In the genomic region with DNA sequence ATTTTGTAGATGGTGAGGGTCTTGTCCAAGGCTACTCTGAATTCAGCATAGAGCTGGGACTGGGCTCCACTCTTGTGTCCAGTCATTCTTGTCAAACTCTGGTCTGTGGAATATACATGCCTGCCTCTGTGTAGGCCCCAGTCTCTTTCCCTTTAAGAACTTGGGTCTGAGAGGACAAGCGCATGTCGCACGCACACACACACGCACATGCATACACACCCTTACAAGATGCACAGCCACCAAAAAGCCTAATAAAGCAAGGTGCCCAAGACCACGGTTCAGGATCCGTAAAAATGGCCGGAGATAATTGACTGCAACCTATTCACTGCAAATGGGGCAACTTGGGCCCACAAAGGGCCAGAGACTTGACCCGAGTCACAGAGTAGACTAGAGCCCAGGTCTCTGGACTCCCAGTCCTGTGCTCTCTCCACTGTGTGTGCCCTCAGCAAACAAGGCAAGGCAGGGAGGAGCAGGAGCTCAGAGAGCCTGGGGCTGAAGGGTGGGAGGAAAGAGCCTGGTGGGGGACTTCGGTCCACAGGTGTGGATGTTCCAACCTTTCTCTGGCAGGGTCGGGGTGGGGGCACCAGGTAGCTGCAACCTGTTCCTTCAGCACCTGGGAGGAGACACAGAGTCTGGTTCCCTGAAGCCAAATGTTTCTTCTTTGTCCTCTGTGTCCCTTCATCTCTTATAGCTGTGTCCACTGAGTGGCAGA, we compare ENCODE assay signal across 13 cellular contexts. TPM values are rescaled to one million over a fixed set of nuclear protein-coding genes. Genes with fewer than 3 reads are reported as not detected.
DNase-seq lines count a peak whose midpoint lies in the region; ATAC-seq and TF ChIP-seq lines count a peak whose summit lies in the region.
"Had no signal": no experiment of that assay in that cellular context is flagged by ENCODE, and none has a peak within 500 bp of the region (broad histone marks: within the 10 kb centered on the region; RNA-seq: fewer than 3 reads in every experiment).

No MANE protein-coding gene starts in this region.

- peak overlapping the region; percentile 9 for H3K4me3 Mint-ChIP-seq in activated naive CD8-positive, alpha-beta T cell
- no peak overlapping the region for H3K4me3 Mint-ChIP-seq in activated naive CD8-positive, alpha-beta T cell treated with anti-CD3 and anti-CD28 coated beads for 36 hours
- H3K4me3 Mint-ChIP-seq in activated T-helper 17 cell treated with anti-CD3 and anti-CD28 coated beads, Interleukin-2, amount 50 U/mL, for 72 hours = peak overlapping the region; percentile 33
- peak overlapping the region; percentile 19 for H3K4me3 Mint-ChIP-seq in memory B cell

- H3K27me3 Mint-ChIP-seq in activated naive CD8-positive, alpha-beta T cell = peaks cover 16% of the 10 kb centered on the region
- peaks cover 57% of the 10 kb centered on the region for H3K27me3 Mint-ChIP-seq in activated naive CD8-positive, alpha-beta T cell treated with anti-CD3 and anti-CD28 coated beads for 36 hours
- peaks cover 44% of the 10 kb centered on the region for H3K27me3 Mint-ChIP-seq in activated T-helper 17 cell treated with anti-CD3 and anti-CD28 coated beads, Interleukin-2, amount 50 U/mL, for 72 hours
- peaks cover 23% of the 10 kb centered on the region for H3K27me3 Mint-ChIP-seq in memory B cell

- no peaks in the 10 kb centered on the region for H3K36me3 ChIP-seq in upper lobe of right lung

- H3K9me3 Mint-ChIP-seq in activated naive CD8-positive, alpha-beta T cell (ENCODE audit: low read depth) = no peaks in the 10 kb centered on the region
- H3K9me3 Mint-ChIP-seq in activated naive CD8-positive, alpha-beta T cell treated with anti-CD3 and anti-CD28 coated beads for 36 hours = no peaks in the 10 kb centered on the region
- H3K9me3 Mint-ChIP-seq in activated T-helper 17 cell treated with anti-CD3 and anti-CD28 coated beads, Interleukin-2, amount 50 U/mL, for 72 hours = no peaks in the 10 kb centered on the region
- peaks cover 2% of the 10 kb centered on the region for H3K9me3 Mint-ChIP-seq in memory B cell
- H3K9me3 Mint-ChIP-seq: activated naive CD4-positive, alpha-beta T cell treated with anti-CD3 and anti-CD28 coated beads, Interleukin-2, amount 50 U/mL, for 24 hours had no signal

- no peak for ATAC-seq in activated T-helper 17 cell treated with anti-CD3 and anti-CD28 coated beads, Interleukin-2, amount 50 U/mL, for 72 hours (replicated peaks)
- ATAC-seq in memory B cell (ENCODE audit: low read depth) (no peak), upper lobe of right lung (no peak)

- no peaks in the 10 kb centered on the region for H3K36me3 Mint-ChIP-seq in activated naive CD8-positive, alpha-beta T cell
- no peaks in the 10 kb centered on the region for H3K36me3 Mint-ChIP-seq in activated naive CD8-positive, alpha-beta T cell treated with anti-CD3 and anti-CD28 coated beads for 36 hours
- no peaks in the 10 kb centered on the region for H3K36me3 Mint-ChIP-seq in activated T-helper 17 cell treated with anti-CD3 and anti-CD28 coated beads, Interleukin-2, amount 50 U/mL, for 72 hours (ENCODE audit: low read depth)
- no peaks in the 10 kb centered on the region for H3K36me3 Mint-ChIP-seq in memory B cell
- H3K36me3 Mint-ChIP-seq: activated naive CD4-positive, alpha-beta T cell treated with anti-CD3 and anti-CD28 coated beads, Interleukin-2, amount 50 U/mL, for 24 hours had no signal

- H3K4me1 ChIP-seq in upper lobe of right lung = peaks cover 8% of the 10 kb centered on the region

- no peaks in the 10 kb centered on the region for H3K27me3 ChIP-seq in upper lobe of right lung

- TF ChIP-seq CTCF in upper lobe of right lung (IDR thresholded peaks at IDR 0.05) = no peak

- H3K27ac Mint-ChIP-seq in activated naive CD8-positive, alpha-beta T cell = no peak overlapping the region
- H3K27ac Mint-ChIP-seq in activated naive CD8-positive, alpha-beta T cell treated with anti-CD3 and anti-CD28 coated beads for 36 hours = no peak overlapping the region
- H3K27ac Mint-ChIP-seq in activated T-helper 17 cell treated with anti-CD3 and anti-CD28 coated beads, Interleukin-2, amount 50 U/mL, for 72 hours = no peak overlapping the region
- H3K27ac Mint-ChIP-seq in memory B cell = no peak overlapping the region
- H3K27ac Mint-ChIP-seq: activated naive CD4-positive, alpha-beta T cell treated with anti-CD3 and anti-CD28 coated beads, Interleukin-2, amount 50 U/mL, for 24 hours had no signal

- H3K9me3 ChIP-seq in upper lobe of right lung = no peaks in the 10 kb centered on the region

- no peaks in the 10 kb centered on the region for H3K4me1 Mint-ChIP-seq in activated naive CD8-positive, alpha-beta T cell (ENCODE audit: low read depth)
- H3K4me1 Mint-ChIP-seq in activated naive CD8-positive, alpha-beta T cell treated with anti-CD3 and anti-CD28 coated beads for 36 hours = no peaks in the 10 kb centered on the region
- H3K4me1 Mint-ChIP-seq in activated T-helper 17 cell treated with anti-CD3 and anti-CD28 coated beads, Interleukin-2, amount 50 U/mL, for 72 hours = no peaks in the 10 kb centered on the region
- no peaks in the 10 kb centered on the region for H3K4me1 Mint-ChIP-seq in memory B cell

- H3K4me3 ChIP-seq in upper lobe of right lung = peak overlapping the region; percentile 64

- DNase-seq in activated naive CD8-positive, alpha-beta T cell treated with anti-CD3 and anti-CD28 coated beads for 36 hours = no peak
- DNase-seq in memory B cell (ENCODE audit: low spot score in 2 of 2) = no peak
- peak; percentile 58 for DNase-seq in upper lobe of right lung
- no peak for DNase-seq in NCI-H1092 (lab: John Stamatoyannopoulos, UW)
- DNase-seq in occipital lobe (lab: John Stamatoyannopoulos, UW) = no peak
- DNase-seq in LoVo (ENCODE audit: low spot score) = no peak
- DNase-seq: central memory CD4-positive, alpha-beta T cell; kidney glomerular epithelial cell; stimulated activated naive CD4-positive, alpha-beta T cell had no signal

- H3K27ac ChIP-seq in upper lobe of right lung = peak overlapping the region; percentile 72
- H3K27ac ChIP-seq: epithelial cell of prostate had no signal

- intact Hi-C loops in upper lobe of right lung (cut with DNase I) = no loop called here

RNA-seq across cellular contexts. Expression of gene PAQR5, which starts 0.9 kb away (rescaled TPM):
- total RNA-seq in activated naive CD8-positive, alpha-beta T cell treated with anti-CD3 and anti-CD28 coated beads for 36 hours = under 1 TPM; 0.06 to 0.23 TPM
- not detected for total RNA-seq in activated T-helper 17 cell treated with anti-CD3 and anti-CD28 coated beads, Interleukin-2, amount 50 U/mL, for 72 hours
- total RNA-seq in upper lobe of right lung (37.9 TPM), occipital lobe (1.1 TPM)

Comparison
In these comparisons a context has a peak if more than half of its experiments do, and no peak if none do; other contexts are left out.
1. RNA of gene PAQR5, which starts 0.9 kb away (total RNA-seq): 37.9 TPM in upper lobe of right lung (single experiment); 1.1 TPM in occipital lobe (single experiment), 0.06 to 0.23 TPM in activated naive CD8-positive, alpha-beta T cell treated with anti-CD3 and anti-CD28 coated beads for 36 hours and not detected in activated T-helper 17 cell treated with anti-CD3 and anti-CD28 coated beads, Interleukin-2, amount 50 U/mL, for 72 hours; every median in the first group is over 10 times any median in the second.